35 cellular contexts compared by ENCODE assay signal in genomic region chr9:132346177-132346576, GRCh38.
"Had no signal": no experiment of that assay in that cellular context is flagged by ENCODE, and none has a peak within 500 bp of the region (broad histone marks: within the 10 kb centered on the region; RNA-seq: fewer than 3 reads in every experiment).

No MANE protein-coding gene starts in this region.

- H3K4me1 ChIP-seq: body of pancreas, breast epithelium had no signal

- H3K4me3 Mint-ChIP-seq: activated B cell treated with CpG ODN at 0.5 μM for 24 hours; activated CD4-positive, alpha-beta memory T cell treated with anti-CD3 and anti-CD28 coated beads for 36 hours; activated CD4-positive, alpha-beta T cell treated with anti-CD3 and anti-CD28 coated beads, Interleukin-2, amount 10 ng/mL, durations not matched to agents 24 days and 14 days; activated CD8-positive, alpha-beta T cell treated with anti-CD3 and anti-CD28 coated beads for 36 hours; activated naive CD4-positive, alpha-beta T cell treated with anti-CD3 and anti-CD28 coated beads, Interleukin-2, amount 10 ng/mL, durations not matched to agents 7 days and 5 days; activated naive CD8-positive, alpha-beta T cell treated with anti-CD3 and anti-CD28 coated beads for 36 hours; activated T-helper 1 cell treated with anti-CD3 and anti-CD28 coated beads, Interleukin-12 subunit alpha, Interleukin-12 subunit beta, Interleukin-2, Interleukin-4 antibody, amounts not matched to agents 30 ng/mL and 10 ng/mL and 1 ng/mL, durations not matched to agents 14 hours and 24 hours and 36 hours; activated T-helper 17 cell treated with anti-CD3 and anti-CD28 coated beads, Interleukin-2, amount 50 U/mL, for 72 hours; T-helper 1 cell treated with Interleukin-12 subunit alpha and Interleukin-12 subunit beta and Interleukin-4 antibody, amounts not matched to agents 30 μg/mL and 1 μg/mL, for 36 hours; T-helper 2 cell treated with Interferon-gamma antibody and Interleukin-4, amounts not matched to agents 5 μg/mL and 100 μg/mL, for 36 hours had no signal

- ATAC-seq: activated CD8-positive, alpha-beta T cell treated with anti-CD3 and anti-CD28 coated beads for 36 hours; activated naive CD4-positive, alpha-beta T cell treated with anti-CD3 and anti-CD28 coated beads, Interleukin-2, amount 50 U/mL, for 72 hours; activated T-helper 17 cell treated with anti-CD3 and anti-CD28 coated beads, Interleukin-2, amount 50 U/mL, for 72 hours; body of pancreas had no signal

- H3K9me3 ChIP-seq: adrenal gland, body of pancreas, breast epithelium had no signal

- H3K4me3 ChIP-seq: adrenal gland, body of pancreas, breast epithelium had no signal

- FAIRE-seq: astrocyte, TTC549 had no signal

- H3K9me3 Mint-ChIP-seq: activated B cell treated with CpG ODN at 0.5 μM for 24 hours; activated CD4-positive, alpha-beta memory T cell treated with anti-CD3 and anti-CD28 coated beads for 36 hours; activated CD4-positive, alpha-beta T cell treated with anti-CD3 and anti-CD28 coated beads, Interleukin-2, amount 10 ng/mL, durations not matched to agents 24 days and 14 days; activated CD8-positive, alpha-beta T cell treated with anti-CD3 and anti-CD28 coated beads for 36 hours; activated naive CD4-positive, alpha-beta T cell treated with anti-CD3 and anti-CD28 coated beads, Interleukin-2, amount 10 ng/mL, durations not matched to agents 7 days and 5 days; activated naive CD4-positive, alpha-beta T cell treated with anti-CD3 and anti-CD28 coated beads, Interleukin-2, amount 50 U/mL, for 72 hours; activated naive CD8-positive, alpha-beta T cell treated with anti-CD3 and anti-CD28 coated beads for 36 hours; activated T-helper 1 cell treated with anti-CD3 and anti-CD28 coated beads, Interleukin-12 subunit alpha, Interleukin-12 subunit beta, Interleukin-2, Interleukin-4 antibody, amounts not matched to agents 30 ng/mL and 10 ng/mL and 1 ng/mL, durations not matched to agents 14 hours and 24 hours and 36 hours; activated T-helper 17 cell treated with anti-CD3 and anti-CD28 coated beads, Interleukin-2, amount 50 U/mL, for 72 hours; T-helper 1 cell treated with Interleukin-12 subunit alpha and Interleukin-12 subunit beta and Interleukin-4 antibody, amounts not matched to agents 30 μg/mL and 1 μg/mL, for 36 hours; T-helper 2 cell treated with Interferon-gamma antibody and Interleukin-4, amounts not matched to agents 5 μg/mL and 100 μg/mL, for 36 hours had no signal

- H3K27ac Mint-ChIP-seq: activated B cell treated with CpG ODN at 0.5 μM for 24 hours; activated CD4-positive, alpha-beta memory T cell treated with anti-CD3 and anti-CD28 coated beads for 36 hours; activated CD4-positive, alpha-beta T cell treated with anti-CD3 and anti-CD28 coated beads, Interleukin-2, amount 10 ng/mL, durations not matched to agents 24 days and 14 days; activated CD8-positive, alpha-beta T cell treated with anti-CD3 and anti-CD28 coated beads for 36 hours; activated naive CD4-positive, alpha-beta T cell treated with anti-CD3 and anti-CD28 coated beads, Interleukin-2, amount 10 ng/mL, durations not matched to agents 7 days and 5 days; activated naive CD4-positive, alpha-beta T cell treated with anti-CD3 and anti-CD28 coated beads, Interleukin-2, amount 50 U/mL, for 72 hours; activated naive CD8-positive, alpha-beta T cell treated with anti-CD3 and anti-CD28 coated beads for 36 hours; activated T-helper 1 cell treated with anti-CD3 and anti-CD28 coated beads, Interleukin-12 subunit alpha, Interleukin-12 subunit beta, Interleukin-2, Interleukin-4 antibody, amounts not matched to agents 30 ng/mL and 10 ng/mL and 1 ng/mL, durations not matched to agents 14 hours and 24 hours and 36 hours; activated T-helper 17 cell treated with anti-CD3 and anti-CD28 coated beads, Interleukin-2, amount 50 U/mL, for 72 hours; T-helper 1 cell treated with Interleukin-12 subunit alpha and Interleukin-12 subunit beta and Interleukin-4 antibody, amounts not matched to agents 30 μg/mL and 1 μg/mL, for 36 hours; T-helper 2 cell treated with Interferon-gamma antibody and Interleukin-4, amounts not matched to agents 5 μg/mL and 100 μg/mL, for 36 hours had no signal

- DNase-seq: activated B cell treated with CpG ODN at 0.5 μM for 24 hours; activated CD4-positive, alpha-beta memory T cell treated with anti-CD3 and anti-CD28 coated beads for 36 hours; activated CD4-positive, alpha-beta T cell treated with anti-CD3 and anti-CD28 coated beads for 4 hours; activated CD4-positive, alpha-beta T cell treated with anti-CD3 and anti-CD28 coated beads, Interleukin-2, amount 10 ng/mL, durations not matched to agents 24 days and 14 days; activated CD4-positive, alpha-beta T cell treated with anti-CD3 and anti-CD28 coated beads, Interleukin-2, amount 50 U/mL, for 1 hour; activated CD4-positive, alpha-beta T cell treated with anti-CD3 and anti-CD28 coated beads, Interleukin-2, amount 50 U/mL, for 4 hours; activated CD4-positive, CD25-positive, alpha-beta regulatory T cell treated with anti-CD3 and anti-CD28 coated beads, Interleukin-2, amount 50 U/mL, for 72 hours; activated CD8-positive, alpha-beta memory T cell treated with anti-CD3 and anti-CD28 coated beads, Interleukin-2, amount 50 U/mL, for 4 hours; activated CD8-positive, alpha-beta T cell treated with anti-CD3 and anti-CD28 coated beads for 36 hours; activated effector memory CD4-positive, alpha-beta T cell treated with anti-CD3 and anti-CD28 coated beads, Interleukin-2, amount 50 U/mL, for 16 hours; activated gamma-delta T cell treated with Interleukin-2 at 50 U/mL for 16 hours; activated naive CD4-positive, alpha-beta T cell; activated naive CD4-positive, alpha-beta T cell treated with anti-CD3 and anti-CD28 coated beads, Interleukin-2, amount 10 ng/mL, durations not matched to agents 7 days and 5 days; activated naive CD8-positive, alpha-beta T cell treated with anti-CD3 and anti-CD28 coated beads for 36 hours; activated T-cell treated with anti-CD3 and anti-CD28 coated beads for 4 hours; activated T-cell treated with anti-CD3 and anti-CD28 coated beads, Interleukin-2, amount 50 U/mL, for 1 hour; activated T-cell treated with anti-CD3 and anti-CD28 coated beads, Interleukin-2, amount 50 U/mL, for 48 hours; adrenal gland; amniotic stem cell; aorta; body of pancreas; brain microvascular endothelial cell; central memory CD4-positive, alpha-beta T cell; T-helper 1 cell; T-helper 2 cell; T-helper 9 cell had no signal

- H3K27ac ChIP-seq: adrenal gland, body of pancreas, brain microvascular endothelial cell, breast epithelium, VCaP had no signal

- H3K27me3 ChIP-seq: adrenal gland, body of pancreas, brain microvascular endothelial cell, breast epithelium had no signal

- H3K27me3 Mint-ChIP-seq: activated B cell treated with CpG ODN at 0.5 μM for 24 hours; activated CD4-positive, alpha-beta memory T cell treated with anti-CD3 and anti-CD28 coated beads for 36 hours; activated CD4-positive, alpha-beta T cell treated with anti-CD3 and anti-CD28 coated beads, Interleukin-2, amount 10 ng/mL, durations not matched to agents 24 days and 14 days; activated CD8-positive, alpha-beta T cell treated with anti-CD3 and anti-CD28 coated beads for 36 hours; activated naive CD4-positive, alpha-beta T cell treated with anti-CD3 and anti-CD28 coated beads, Interleukin-2, amount 10 ng/mL, durations not matched to agents 7 days and 5 days; activated naive CD8-positive, alpha-beta T cell treated with anti-CD3 and anti-CD28 coated beads for 36 hours; activated T-helper 17 cell treated with anti-CD3 and anti-CD28 coated beads, Interleukin-2, amount 50 U/mL, for 72 hours had no signal
